Comparison of ENCODE assay signal across 17 cellular contexts in the genomic region with DNA sequence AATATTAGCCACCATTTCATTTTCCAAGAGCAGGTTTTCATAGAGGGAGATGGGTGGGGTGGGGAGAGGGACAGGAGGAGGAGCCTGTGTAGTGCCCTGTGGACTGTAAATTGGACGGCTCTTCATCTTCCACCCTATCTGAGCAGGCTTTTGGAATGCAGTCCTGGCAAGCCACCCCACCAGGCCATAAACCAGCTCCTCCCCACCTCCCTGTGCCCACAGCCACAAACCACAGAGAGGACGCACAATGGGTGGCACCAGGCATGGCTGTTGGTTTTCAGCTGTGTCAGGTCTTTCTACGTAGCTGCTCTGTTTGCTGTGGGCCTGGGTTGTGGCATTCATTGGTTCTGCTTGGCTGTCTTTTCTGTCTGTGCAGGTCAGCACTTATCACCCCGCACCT. TPM values are rescaled to one million over a fixed set of nuclear protein-coding genes. Genes with fewer than 3 reads are reported as not detected.
DNase-seq lines count a peak whose midpoint lies in the region; ATAC-seq and TF ChIP-seq lines count a peak whose summit lies in the region.
"Had no signal": no experiment of that assay in that cellular context is flagged by ENCODE, and none has a peak within 500 bp of the region (broad histone marks: within the 10 kb centered on the region; RNA-seq: fewer than 3 reads in every experiment).

No MANE protein-coding gene starts in this region.

- H3K4me3 Mint-ChIP-seq in activated CD8-positive, alpha-beta T cell treated with anti-CD3 and anti-CD28 coated beads, Interleukin-2, amount 10 ng/mL, durations not matched to agents 7 days and 5 days, result no peak overlapping the region
- H3K4me3 Mint-ChIP-seq in type B pancreatic cell, result no peak overlapping the region
- H3K4me3 Mint-ChIP-seq: activated CD4-positive, alpha-beta memory T cell treated with anti-CD3 and anti-CD28 coated beads, Interleukin-2, amount 10 ng/mL, durations not matched to agents 7 days and 5 days; activated naive CD8-positive, alpha-beta T cell treated with anti-CD3 and anti-CD28 coated beads, Interleukin-2, amount 50 U/mL, for 24 hours; activated T-cell treated with anti-CD3 and anti-CD28 coated beads, Interleukin-2, amount 50 U/mL, for 72 hours had no signal

- H3K4me1 Mint-ChIP-seq in activated CD8-positive, alpha-beta T cell treated with anti-CD3 and anti-CD28 coated beads, Interleukin-2, amount 10 ng/mL, durations not matched to agents 7 days and 5 days (ENCODE audit: low read depth), result no peaks in the 10 kb centered on the region
- peaks cover 11% of the 10 kb centered on the region for H3K4me1 Mint-ChIP-seq in type B pancreatic cell (ENCODE audit: unreplicated experiment)
- H3K4me1 Mint-ChIP-seq: activated naive CD8-positive, alpha-beta T cell treated with anti-CD3 and anti-CD28 coated beads, Interleukin-2, amount 50 U/mL, for 24 hours had no signal

- DNase-seq in ACHN, result peak; percentile 44
- peak; percentile 15 for DNase-seq in LHCN-M2 (ENCODE audit: low read depth)
- DNase-seq in astrocyte of the spinal cord (ENCODE audit: low read depth, low spot score), result peak; percentile 8
- DNase-seq in mucosa of gallbladder (ENCODE audit: low spot score), result peak; percentile 40
- no peak for DNase-seq in activated CD8-positive, alpha-beta T cell treated with anti-CD3 and anti-CD28 coated beads, Interleukin-2, amount 10 ng/mL, durations not matched to agents 7 days and 5 days
- no peak for DNase-seq in epidermal melanocyte (ENCODE audit: insufficient read length, low spot score)
- no peak for DNase-seq in type B pancreatic cell (ENCODE audit: extremely low spot score, unreplicated experiment)
- DNase-seq in NCI-H1092 treated with DMSO at 0.1 percent for 48 hours (lab: John Stamatoyannopoulos, UW), result no peak
- DNase-seq: activated CD4-positive, alpha-beta memory T cell treated with anti-CD3 and anti-CD28 coated beads, Interleukin-2, amount 10 ng/mL, durations not matched to agents 7 days and 5 days; activated naive CD8-positive, alpha-beta T cell treated with anti-CD3 and anti-CD28 coated beads, Interleukin-2, amount 50 U/mL, for 24 hours; activated T-cell treated with anti-CD3 and anti-CD28 coated beads, Interleukin-2, amount 50 U/mL, for 72 hours; GF-D8; NCI-H1417; nucleus accumbens; SK-N-SH; upper lobe of left lung had no signal

- CTCF ChIA-PET in activated CD8-positive, alpha-beta T cell treated with anti-CD3 and anti-CD28 coated beads, Interleukin-2, amount 10 ng/mL, durations not matched to agents 7 days and 5 days (lab: Charles Lee), result no interaction called here

- POLR2A ChIA-PET in activated CD8-positive, alpha-beta T cell treated with anti-CD3 and anti-CD28 coated beads, Interleukin-2, amount 10 ng/mL, durations not matched to agents 7 days and 5 days (lab: Charles Lee), result no interaction called here

- no peak for ATAC-seq in activated CD8-positive, alpha-beta T cell treated with anti-CD3 and anti-CD28 coated beads, Interleukin-2, amount 10 ng/mL, durations not matched to agents 7 days and 5 days
- ATAC-seq: activated naive CD8-positive, alpha-beta T cell treated with anti-CD3 and anti-CD28 coated beads, Interleukin-2, amount 50 U/mL, for 24 hours; activated T-cell treated with anti-CD3 and anti-CD28 coated beads, Interleukin-2, amount 50 U/mL, for 72 hours had no signal

- no peaks in the 10 kb centered on the region for H3K9me3 Mint-ChIP-seq in activated CD8-positive, alpha-beta T cell treated with anti-CD3 and anti-CD28 coated beads, Interleukin-2, amount 10 ng/mL, durations not matched to agents 7 days and 5 days (ENCODE audit: insufficient read depth)
- H3K9me3 Mint-ChIP-seq in type B pancreatic cell, result no peaks in the 10 kb centered on the region
- H3K9me3 Mint-ChIP-seq: activated CD4-positive, alpha-beta memory T cell treated with anti-CD3 and anti-CD28 coated beads, Interleukin-2, amount 10 ng/mL, durations not matched to agents 7 days and 5 days; activated T-cell treated with anti-CD3 and anti-CD28 coated beads, Interleukin-2, amount 50 U/mL, for 72 hours had no signal

- peaks cover 16% of the 10 kb centered on the region for H3K27me3 Mint-ChIP-seq in activated CD8-positive, alpha-beta T cell treated with anti-CD3 and anti-CD28 coated beads, Interleukin-2, amount 10 ng/mL, durations not matched to agents 7 days and 5 days (ENCODE audit: low read depth)
- H3K27me3 Mint-ChIP-seq in type B pancreatic cell, result no peaks in the 10 kb centered on the region

- H3K36me3 Mint-ChIP-seq in activated CD8-positive, alpha-beta T cell treated with anti-CD3 and anti-CD28 coated beads, Interleukin-2, amount 10 ng/mL, durations not matched to agents 7 days and 5 days (ENCODE audit: low read depth), result no peaks in the 10 kb centered on the region
- H3K36me3 Mint-ChIP-seq in type B pancreatic cell, result peaks cover 5% of the 10 kb centered on the region

- H3K27ac Mint-ChIP-seq in activated CD8-positive, alpha-beta T cell treated with anti-CD3 and anti-CD28 coated beads, Interleukin-2, amount 10 ng/mL, durations not matched to agents 7 days and 5 days, result no peak overlapping the region
- no peak overlapping the region for H3K27ac Mint-ChIP-seq in type B pancreatic cell
- H3K27ac Mint-ChIP-seq: activated CD4-positive, alpha-beta memory T cell treated with anti-CD3 and anti-CD28 coated beads, Interleukin-2, amount 10 ng/mL, durations not matched to agents 7 days and 5 days; activated naive CD8-positive, alpha-beta T cell treated with anti-CD3 and anti-CD28 coated beads, Interleukin-2, amount 50 U/mL, for 24 hours; activated T-cell treated with anti-CD3 and anti-CD28 coated beads, Interleukin-2, amount 50 U/mL, for 72 hours had no signal

- no peak overlapping the region for H3K4me3 ChIP-seq in astrocyte of the spinal cord (ENCODE audit: low read depth, low read length)
- H3K4me3 ChIP-seq: skin epidermis, upper lobe of left lung had no signal

- in situ Hi-C loops in ACHN (cut with HindIII; ENCODE audit: low pct_ligation_motif_present, low pct_unique_long_range_greater_than_20kb, low sequenced_read_pairs), result no loop called here
- in situ Hi-C loops in astrocyte of the spinal cord (cut with HindIII; ENCODE audit: low sequenced_read_pairs), result no loop called here

- TF ChIP-seq CTCF in astrocyte of the spinal cord (IDR thresholded peaks at IDR 0.05; ENCODE audit: low read depth, low read length), result no peak
- no peak for TF ChIP-seq CTCF in type B pancreatic cell (conservative IDR thresholded peaks at IDR 0.05)

RNA-seq across cellular contexts. Expression of a gene that starts 58.0 kb away (rescaled TPM):
- total RNA-seq in LHCN-M2 (2014; rRNA removed), result not detected in 2 replicates
- polyA plus RNA-seq in LHCN-M2 (2012), result 0.21 TPM
- total RNA-seq in mucosa of gallbladder, result not detected
- total RNA-seq in activated CD8-positive, alpha-beta T cell treated with anti-CD3 and anti-CD28 coated beads, Interleukin-2, amount 10 ng/mL, durations not matched to agents 7 days and 5 days, result under 1 TPM in 1 of 2 experiments, not detected in 1; 0.42 TPM
- total RNA-seq in type B pancreatic cell (ENCODE audit: low replicate concordance), result 0.95 and 2.4 TPM in 2 replicates

Comparison
In these comparisons a context has a peak if more than half of its experiments do, and no peak if none do; other contexts are left out.
1. DNase-seq: peak in ACHN (single experiment), LHCN-M2 (single experiment), astrocyte of the spinal cord (single experiment) and mucosa of gallbladder (single experiment); none in activated CD8-positive, alpha-beta T cell treated with anti-CD3 and anti-CD28 coated beads, Interleukin-2, amount 10 ng/mL, durations not matched to agents 7 days and 5 days (single experiment), epidermal melanocyte (single experiment), type B pancreatic cell (single experiment) and NCI-H1092 treated with DMSO at 0.1 percent for 48 hours (single experiment).